ENCODE assay signal across 9 cellular contexts in the genomic region with DNA sequence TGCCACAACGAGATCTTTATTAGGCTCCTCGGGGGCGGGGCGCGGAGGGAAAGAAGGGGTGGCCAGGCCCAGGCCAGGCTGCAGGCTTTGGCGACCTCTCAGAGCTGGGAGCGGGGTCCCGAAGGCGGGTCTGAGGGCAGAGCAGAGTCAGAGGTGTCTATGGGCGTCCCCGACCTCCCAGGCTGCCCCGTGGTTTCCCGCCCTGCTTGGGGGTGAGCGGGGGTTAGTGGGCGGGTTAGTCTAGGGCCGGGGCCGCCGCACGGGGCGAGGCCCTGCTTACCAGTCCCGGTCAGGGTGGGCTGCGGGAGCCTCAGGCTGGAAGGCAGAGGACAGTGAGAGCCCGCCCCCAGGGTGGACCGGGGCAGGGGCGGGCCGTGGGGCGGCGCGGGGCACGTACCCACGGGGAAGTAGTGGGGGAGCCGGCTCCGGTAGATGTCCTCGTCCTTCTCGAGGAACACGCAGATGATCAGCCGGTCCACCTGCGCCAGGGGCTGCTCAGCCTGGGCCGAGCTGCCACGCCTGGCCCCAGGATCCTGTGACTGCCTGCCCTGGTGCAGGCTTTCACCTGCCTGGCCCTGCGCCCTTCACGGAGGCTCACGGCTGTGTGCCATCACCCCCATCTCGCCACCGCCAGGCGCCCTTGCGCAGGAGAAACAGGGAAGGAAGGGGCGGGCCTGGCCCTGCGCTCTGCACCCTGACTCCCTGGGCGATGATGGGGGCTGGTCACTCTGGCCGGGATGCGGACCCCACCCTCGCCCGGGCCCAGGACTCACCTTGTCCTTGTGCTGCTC. TPM values are rescaled to one million over a fixed set of nuclear protein-coding genes. Genes with fewer than 3 reads are reported as not detected.
A peak's percentile ranks its signal among the peaks of the same experiment; 100 is the strongest.
DNase-seq lines count a peak whose midpoint lies in the region; ATAC-seq, FAIRE-seq and TF ChIP-seq lines count a peak whose summit lies in the region.
"Had no signal": no experiment of that assay in that cellular context is flagged by ENCODE, and none has a peak within 500 bp of the region (broad histone marks: within the 10 kb centered on the region; RNA-seq: fewer than 3 reads in every experiment).

No MANE protein-coding gene starts in this region.

- H3K14ac ChIP-seq in IMR-90 (replicated peaks; ENCODE audit: low read depth, low read length) (no peak overlapping the region), H1 (ENCODE audit: insufficient read length) (no peak overlapping the region)

- H2BK15ac ChIP-seq in IMR-90 (ENCODE audit: low read depth, low read length) (no peak overlapping the region), H1 (ENCODE audit: low read length) (0 out of 2 replicates have a peak overlapping the region, but pooled peaks have one; percentile 46)

- H3K23me2 ChIP-seq in H1 (ENCODE audit: low read depth, low read length): peaks cover 18% of the 10 kb centered on the region; the same call in 1 of the 2 replicates

- H3K79me2 ChIP-seq in H1 (ENCODE audit: control insufficient read depth in 1 of 2, insufficient read depth in 2 of 2, low read length in 2 of 2): peaks cover 0 to 2% of the 10 kb centered on the region in 2 experiments; a peak in 1 of 4 replicates

- H3K79me1 ChIP-seq in IMR-90 (ENCODE audit: low read depth in 1 of 2, low read length in 2 of 2): peaks cover 9 to 21% of the 10 kb centered on the region in 2 experiments; a peak in 3 of 4 replicates
- peaks cover 10% of the 10 kb centered on the region; the same call in 1 of the 2 replicates for H3K79me1 ChIP-seq in H1 (ENCODE audit: low read depth, low read length)

- peak overlapping the region; percentile 60; the same call in 1 of the 2 replicates for H2BK12ac ChIP-seq in H1 (ENCODE audit: low read depth, low read length)

- no peak overlapping the region for H2BK5ac ChIP-seq in IMR-90 (ENCODE audit: low read depth, low read length, poor library complexity, severe bottlenecking)
- no peak overlapping the region for H2BK5ac ChIP-seq in H1 (ENCODE audit: low read depth, low read length)

- H3K56ac ChIP-seq in IMR-90 (ENCODE audit: extremely low read depth, insufficient read depth, low read length): no peak overlapping the region
- H3K56ac ChIP-seq in H1 (replicated peaks; ENCODE audit: insufficient read length, low read depth, low read length): no peak overlapping the region

- H2BK120ac ChIP-seq in IMR-90 (ENCODE audit: low read depth, low read length) (no peak overlapping the region), H1 (replicated peaks; ENCODE audit: low read depth, low read length) (no peak overlapping the region)

- H2AK5ac ChIP-seq in IMR-90 (ENCODE audit: low read depth, low read length): no peak overlapping the region
- no peak overlapping the region for H2AK5ac ChIP-seq in H1 (ENCODE audit: low read depth, low read length)

- H3K36me3 ChIP-seq in IMR-90 (ENCODE audit: control insufficient read depth, insufficient read depth, low read length): peaks cover 39% of the 10 kb centered on the region
- H3K36me3 ChIP-seq in H1 (ENCODE audit: control insufficient read depth in 2 of 4, insufficient read depth in 4 of 4, low read length in 3 of 4): peaks cover 7 to 24% (median 14%) of the 10 kb centered on the region in 4 experiments
- H3K36me3 ChIP-seq in naive thymus-derived CD4-positive, alpha-beta T cell (ENCODE audit: control insufficient read depth in 2 of 3, insufficient read depth in 3 of 3, low read length in 3 of 3): peaks cover 5 to 53% (median 8%) of the 10 kb centered on the region in 3 experiments

- H3K4me1 Mint-ChIP-seq in naive thymus-derived CD4-positive, alpha-beta T cell: peaks cover 0 to 22% (median 9%) of the 10 kb centered on the region in 7 donors
- no peaks in the 10 kb centered on the region for H3K4me1 Mint-ChIP-seq in activated T-helper 1 cell treated with anti-CD3 and anti-CD28 coated beads, Interleukin-12 subunit alpha, Interleukin-12 subunit beta, Interleukin-2, Interleukin-4 antibody, amounts not matched to agents 30 ng/mL and 10 ng/mL and 1 ng/mL, durations not matched to agents 14 hours and 24 hours and 36 hours (ENCODE audit: low read depth)

- TF ChIP-seq RAD21 in IMR-90 (IDR thresholded peaks at IDR 0.05; ENCODE audit: low read length) (no peak), H1 (IDR thresholded peaks at IDR 0.05 in 1 of 2, conservative IDR thresholded peaks at IDR 0.05 in 1 of 2; ENCODE audit: low read depth in 2 of 2, low read length in 2 of 2) (peak; percentile 38 to 45)

- no peak for FAIRE-seq in H1 (lab: Jason Lieb, UNC)

- no TSS peak for BruUV-seq in IMR-90 (replicated peaks; lab: Mats Ljungman, UMichigan)

- in situ Hi-C loops in IMR-90 (cut with MboI; ENCODE audit: low sequenced_read_pairs): no loop called here

- peak overlapping the region; percentile 21 for H2AFZ ChIP-seq in IMR-90 (replicated peaks; ENCODE audit: low read length, poor library complexity)
- H2AFZ ChIP-seq in H1 (ENCODE audit: low read length): no peak overlapping the region

- no peak overlapping the region for H3K4ac ChIP-seq in IMR-90 (ENCODE audit: low read depth, low read length)
- H3K4ac ChIP-seq in H1 (replicated peaks; ENCODE audit: insufficient read length, low read depth, low read length): peak overlapping the region; percentile 53

- TF ChIP-seq CTCF in IMR-90 (conservative IDR thresholded peaks at IDR 0.05; ENCODE audit: low read depth, low read length) (no peak), H1 (IDR thresholded peaks at IDR 0.05; ENCODE audit: control extremely low read depth in 1 of 3, insufficient read depth in 1 of 3, low read depth in 1 of 3, low read length in 3 of 3) (peak in 1 of 3 experiments; percentile 34; a peak in 2 of 4 replicates)

- dilution Hi-C loops in IMR-90 (cut with HindIII; ENCODE audit: low sequenced_read_pairs, unreplicated experiment): no loop called here

- H4K5ac ChIP-seq in IMR-90 (ENCODE audit: low read depth, low read length) (no peak overlapping the region), H1 (ENCODE audit: insufficient read length, low read depth, low read length) (no peak overlapping the region)

- intact Hi-C loops in IMR-90 (cut with micrococcal nuclease): no loop called here
- intact Hi-C loops in naive thymus-derived CD4-positive, alpha-beta T cell (cut with micrococcal nuclease): no loop called here
- intact Hi-C loops in activated T-helper 1 cell treated with anti-CD3 and anti-CD28 coated beads, Interleukin-12 subunit alpha, Interleukin-12 subunit beta, Interleukin-2, Interleukin-4 antibody, amounts not matched to agents 30 ng/mL and 10 ng/mL and 1 ng/mL, durations not matched to agents 14 hours and 24 hours and 36 hours (cut with micrococcal nuclease): loop anchor here (1.0 kb wide), 1 partner anchor 24 kb away; a partner anchor contains a TSS

- no peak overlapping the region for H3K4me3 ChIP-seq in IMR-90 (ENCODE audit: insufficient read depth, low read depth, low read length)
- peak overlapping the region; percentile 14 to 61 (median 47) for H3K4me3 ChIP-seq in H1 (ENCODE audit: extremely low read depth in 1 of 4, insufficient read depth in 2 of 4, low read depth in 3 of 4, low read length in 4 of 4)
- no peak overlapping the region for H3K4me3 ChIP-seq in naive thymus-derived CD4-positive, alpha-beta T cell (ENCODE audit: low read length)

- 0 out of 2 replicates have a peak, but pooled peaks cover 3% of the 10 kb centered on the region for H3K9me1 ChIP-seq in IMR-90 (ENCODE audit: insufficient read depth, low read length)

- no peaks in the 10 kb centered on the region for H3K9me3 Mint-ChIP-seq in naive thymus-derived CD4-positive, alpha-beta T cell
- H3K9me3 Mint-ChIP-seq in activated T-helper 1 cell treated with anti-CD3 and anti-CD28 coated beads, Interleukin-12 subunit alpha, Interleukin-12 subunit beta, Interleukin-2, Interleukin-4 antibody, amounts not matched to agents 30 ng/mL and 10 ng/mL and 1 ng/mL, durations not matched to agents 14 hours and 24 hours and 36 hours: no peaks in the 10 kb centered on the region

- H4K20me1 ChIP-seq in IMR-90 (ENCODE audit: insufficient read depth, low read length): peaks cover 30% of the 10 kb centered on the region
- H4K20me1 ChIP-seq in H1 (replicated peaks in 1 of 2; ENCODE audit: control insufficient read depth in 1 of 2, insufficient read depth in 2 of 2, low read length in 2 of 2): peaks cover 6 to 31% of the 10 kb centered on the region in 2 experiments

- WGBS in IMR-90 (ENCODE audit: extremely low coverage in 2 of 2, insufficient read length in 1 of 2), 2 experiments: 82% methylated on average over 20 of the region's 54 CpGs; no CpG with 5 or more reads in 1 of the 2 experiments
- WGBS in H1 (ENCODE audit: extremely low coverage in 1 of 2, insufficient coverage in 1 of 2, insufficient read length in 1 of 2, insufficient replicate concordance in 2 of 2, low coverage in 1 of 2, low lambda C conversion rate in 2 of 2, missing lambda C conversion rate in 1 of 2), 2 experiments: 11% methylated on average over 16 of the region's 54 CpGs; no CpG with 5 or more reads in 1 of the 2 experiments

- ATAC-seq in IMR-90 (ENCODE audit: low read depth): no peak
- peak; percentile 28 for ATAC-seq in naive thymus-derived CD4-positive, alpha-beta T cell
- no peak for ATAC-seq in HG03135 (IDR thresholded peaks at IDR 0.05; ENCODE audit: unreplicated experiment)

- H3K9me3 ChIP-seq in IMR-90 (ENCODE audit: control insufficient read depth, insufficient read depth, low read length) (no peaks in the 10 kb centered on the region), H1 (ENCODE audit: insufficient read depth in 2 of 2, low read depth in 1 of 2, low read length in 1 of 2) (no peaks in the 10 kb centered on the region)
- no peaks in the 10 kb centered on the region for H3K9me3 ChIP-seq in naive thymus-derived CD4-positive, alpha-beta T cell (ENCODE audit: control insufficient read depth in 2 of 3, low read length in 3 of 3)

- H3K4me1 ChIP-seq in IMR-90 (ENCODE audit: control insufficient read depth, insufficient read depth, low read length) (0 out of 2 replicates have a peak, but pooled peaks cover 1% of the 10 kb centered on the region), H1 (replicated peaks in 1 of 4; ENCODE audit: control insufficient read depth in 3 of 4, insufficient read depth in 4 of 4, low read length in 3 of 4) (peaks cover 2 to 23% (median 10%) of the 10 kb centered on the region in 4 experiments; a peak in 6 of 7 replicates)
- H3K4me1 ChIP-seq in naive thymus-derived CD4-positive, alpha-beta T cell (ENCODE audit: control insufficient read depth in 2 of 2, insufficient read depth in 2 of 2, low read length in 2 of 2): peaks cover 8 to 15% of the 10 kb centered on the region in 2 donors

- DNase-seq in CD1c-positive myeloid dendritic cell (ENCODE audit: extremely low spot score): peak; percentile 54
- DNase-seq in IMR-90: no peak
- DNase-seq in H1 (ENCODE audit: low read depth in 1 of 2, low spot score in 2 of 2): peak in 1 of 2 experiments; percentile 86
- peak in 1 of 9 donors; percentile 28 for DNase-seq in naive thymus-derived CD4-positive, alpha-beta T cell
- DNase-seq in SKM-1 treated with dmso at 0.1 percent for 144 hours (lab: John Stamatoyannopoulos, UW; ENCODE audit: unreplicated experiment): no peak
- no peak for DNase-seq in NCI-H128 (lab: John Stamatoyannopoulos, UW; ENCODE audit: unreplicated experiment)
- DNase-seq in activated T-helper 1 cell treated with anti-CD3 and anti-CD28 coated beads, Interleukin-12 subunit alpha, Interleukin-12 subunit beta, Interleukin-2, Interleukin-4 antibody, amounts not matched to agents 30 ng/mL and 10 ng/mL and 1 ng/mL, durations not matched to agents 14 hours and 24 hours and 36 hours (ENCODE audit: low spot score): no peak

- no peak overlapping the region for H3K27ac ChIP-seq in IMR-90 (ENCODE audit: insufficient read depth, low read length)
- H3K27ac ChIP-seq in H1 (ENCODE audit: low read depth, low read length): no peak overlapping the region
- H3K27ac ChIP-seq in naive thymus-derived CD4-positive, alpha-beta T cell (ENCODE audit: low read depth, low read length): no peak overlapping the region

- H3K27ac Mint-ChIP-seq in naive thymus-derived CD4-positive, alpha-beta T cell: no peak overlapping the region
- no peak overlapping the region for H3K27ac Mint-ChIP-seq in activated T-helper 1 cell treated with anti-CD3 and anti-CD28 coated beads, Interleukin-12 subunit alpha, Interleukin-12 subunit beta, Interleukin-2, Interleukin-4 antibody, amounts not matched to agents 30 ng/mL and 10 ng/mL and 1 ng/mL, durations not matched to agents 14 hours and 24 hours and 36 hours

- H3K27me3 ChIP-seq in IMR-90 (ENCODE audit: control insufficient read depth, insufficient read depth, low read length) (no peaks in the 10 kb centered on the region), H1 (replicated peaks in 1 of 4; ENCODE audit: control insufficient read depth in 3 of 4, extremely low read depth in 1 of 4, insufficient read depth in 3 of 4, low read length in 3 of 4) (peaks cover 5 to 27% (median 20%) of the 10 kb centered on the region in 4 experiments; a peak in 6 of 7 replicates)
- no peaks in the 10 kb centered on the region for H3K27me3 ChIP-seq in naive thymus-derived CD4-positive, alpha-beta T cell (ENCODE audit: control insufficient read depth in 2 of 2, insufficient read depth in 2 of 2, low read length in 2 of 2)

- no peak overlapping the region for H2AK9ac ChIP-seq in IMR-90 (replicated peaks; ENCODE audit: low read depth, low read length, poor library complexity)

- POLR2A ChIA-PET in IMR-90 (lab: Charles Lee; ENCODE audit: unreplicated experiment): no interaction called here
- POLR2A ChIA-PET in H1 (lab: Charles Lee; ENCODE audit: partially characterized antibody): interaction anchor here (1.0 to 5.1 kb wide), 12 partner anchors 9 to 244 kb away, joined by 3 to 46 read pairs (median 4); a partner anchor contains a TSS
- POLR2A ChIA-PET in naive thymus-derived CD4-positive, alpha-beta T cell (lab: Charles Lee): no interaction called here

- H3K23ac ChIP-seq in IMR-90 (ENCODE audit: low read depth, low read length): no peak overlapping the region
- no peak overlapping the region for H3K23ac ChIP-seq in H1 (ENCODE audit: insufficient read length)

- H2BK20ac ChIP-seq in IMR-90 (ENCODE audit: low read depth, low read length): no peak overlapping the region
- no peak overlapping the region for H2BK20ac ChIP-seq in H1 (ENCODE audit: low read length)

- H3K9ac ChIP-seq in IMR-90 (ENCODE audit: low read depth, low read length) (no peak overlapping the region), H1 (replicated peaks in 1 of 4; ENCODE audit: extremely low read depth in 1 of 4, low read depth in 3 of 4, low read length in 3 of 4) (no peak overlapping the region; a peak in 1 of 7 replicates)

- H3K4me3 Mint-ChIP-seq in naive thymus-derived CD4-positive, alpha-beta T cell: peak overlapping the region in 4 of 10 donors; percentile 14 to 76 (median 41)
- no peak overlapping the region for H3K4me3 Mint-ChIP-seq in activated T-helper 1 cell treated with anti-CD3 and anti-CD28 coated beads, Interleukin-12 subunit alpha, Interleukin-12 subunit beta, Interleukin-2, Interleukin-4 antibody, amounts not matched to agents 30 ng/mL and 10 ng/mL and 1 ng/mL, durations not matched to agents 14 hours and 24 hours and 36 hours

- CTCF ChIA-PET in IMR-90 (lab: Yijun Ruan, JAX) (no interaction called here), H1 (lab: Charles Lee; ENCODE audit: partially characterized antibody) (interaction anchor here (0.6 to 6.8 kb wide), 24 partner anchors 9 to 1113 kb away, joined by 3 to 171 read pairs (median 4); a partner anchor contains a TSS)
- CTCF ChIA-PET in naive thymus-derived CD4-positive, alpha-beta T cell (lab: Charles Lee): interaction anchor here (1.0 to 4.2 kb wide), 4 partner anchors 34 to 162 kb away, joined by 3 to 25 read pairs (median 6); no protein-coding TSS in a partner anchor

- no peak overlapping the region for H4K8ac ChIP-seq in IMR-90 (ENCODE audit: low read depth in 2 of 2, low read length in 2 of 2)
- peak overlapping the region; percentile 17 for H4K8ac ChIP-seq in H1 (ENCODE audit: extremely low read depth, insufficient read depth, low read length)

- no peak for TF ChIP-seq EP300 in H1 (IDR thresholded peaks at IDR 0.05; ENCODE audit: borderline replicate concordance in 1 of 2, low read depth in 2 of 2, low read length in 2 of 2)

- H4K91ac ChIP-seq in IMR-90 (ENCODE audit: insufficient read depth, low read depth, low read length) (no peak overlapping the region), H1 (replicated peaks; ENCODE audit: insufficient read length, low read length) (peak overlapping the region; percentile 27)

- no peak overlapping the region for H3K4me2 ChIP-seq in IMR-90 (ENCODE audit: low read depth, low read length)
- peak overlapping the region; percentile 70 to 98 for H3K4me2 ChIP-seq in H1 (ENCODE audit: insufficient read depth in 1 of 2, low read depth in 2 of 2, low read length in 2 of 2)

- H3K27me3 Mint-ChIP-seq in naive thymus-derived CD4-positive, alpha-beta T cell: peaks cover 0 to 3% (median 0%) of the 10 kb centered on the region in 5 donors
- H3K27me3 Mint-ChIP-seq in activated T-helper 1 cell treated with anti-CD3 and anti-CD28 coated beads, Interleukin-12 subunit alpha, Interleukin-12 subunit beta, Interleukin-2, Interleukin-4 antibody, amounts not matched to agents 30 ng/mL and 10 ng/mL and 1 ng/mL, durations not matched to agents 14 hours and 24 hours and 36 hours (ENCODE audit: insufficient read depth): no peaks in the 10 kb centered on the region

- TF ChIP-seq POLR2A in IMR-90 (IDR thresholded peaks at IDR 0.05; ENCODE audit: low read depth, low read length): no peak
- TF ChIP-seq POLR2A in H1 (IDR thresholded peaks at IDR 0.05; ENCODE audit: control extremely low read depth in 1 of 2, low read depth in 2 of 2, low read length in 2 of 2): no peak; a peak in 1 of 3 replicates

- H3K18ac ChIP-seq in IMR-90 (ENCODE audit: low read depth, low read length) (no peak overlapping the region), H1 (ENCODE audit: extremely low read depth, low read length) (peak overlapping the region; percentile 87; the same call in 1 of the 2 replicates)

- peaks cover 0 to 28% (median 9%) of the 10 kb centered on the region in 5 donors for H3K36me3 Mint-ChIP-seq in naive thymus-derived CD4-positive, alpha-beta T cell
- peaks cover 6% of the 10 kb centered on the region for H3K36me3 Mint-ChIP-seq in activated T-helper 1 cell treated with anti-CD3 and anti-CD28 coated beads, Interleukin-12 subunit alpha, Interleukin-12 subunit beta, Interleukin-2, Interleukin-4 antibody, amounts not matched to agents 30 ng/mL and 10 ng/mL and 1 ng/mL, durations not matched to agents 14 hours and 24 hours and 36 hours (ENCODE audit: low read depth)

RNA-seq across cellular contexts. Expression of a gene that starts 12.5 kb away (rescaled TPM):
- total RNA-seq in IMR-90 (2012; rRNA removed): 53.6 and 69.0 TPM in 2 replicates
- 168 and 184 TPM in 2 replicates for polyA plus RNA-seq in IMR-90 (2012; rRNA removed)
- 107 and 174 TPM in 2 replicates for polyA plus RNA-seq in IMR-90 (2012; cell fraction: cytosol; rRNA removed)
- 310 and 475 TPM in 2 replicates for polyA plus RNA-seq in IMR-90 (2012; cell fraction: nucleus; rRNA removed; ENCODE audit: low replicate concordance)
- 110 and 112 TPM in 2 replicates for total RNA-seq in H1 (2021; fragmentation: NEBNext Ultra II Directional; extraction: Animal tissue kit (Norgen Biotek cat#: 25700))
- polyA plus RNA-seq in H1 (2011; rRNA removed): 274 and 348 TPM in 2 replicates
- polyA plus RNA-seq in H1 (2011; cell fraction: cytosol; rRNA removed): 214 TPM
- 408 TPM for polyA plus RNA-seq in H1 (2011; cell fraction: nucleus; rRNA removed)
- polyA plus RNA-seq in H1 (2012, experiment 1 of 2): 116 to 162 TPM (median 150 TPM) in 4 replicates
- polyA plus RNA-seq in H1 (2012, experiment 2 of 2): 177 TPM
- 88.3 TPM for polyA plus RNA-seq in H1 (2013, experiment 1 of 2)
- 81.7 TPM for polyA plus RNA-seq in H1 (2013, experiment 2 of 2)
- polyA minus RNA-seq in H1 (2011; rRNA and poly(A)+ RNA removed): 105 and 113 TPM in 2 replicates
- polyA minus RNA-seq in H1 (2011; cell fraction: cytosol; rRNA and poly(A)+ RNA removed): 71.3 TPM
- polyA minus RNA-seq in H1 (2011; cell fraction: nucleus; rRNA and poly(A)+ RNA removed): 57.0 TPM
- total RNA-seq in naive thymus-derived CD4-positive, alpha-beta T cell: 10 to 100 TPM; 59.4 to 99.0 (median 72.5) TPM
- polyA plus RNA-seq in naive thymus-derived CD4-positive, alpha-beta T cell: 100 to 1,000 TPM; 117 to 125 TPM
- total RNA-seq in activated T-helper 1 cell treated with anti-CD3 and anti-CD28 coated beads, Interleukin-12 subunit alpha, Interleukin-12 subunit beta, Interleukin-2, Interleukin-4 antibody, amounts not matched to agents 30 ng/mL and 10 ng/mL and 1 ng/mL, durations not matched to agents 14 hours and 24 hours and 36 hours: 104 and 114 TPM in 2 replicates

RNA-seq across cellular contexts. Expression of a gene that starts 24.3 kb away (rescaled TPM):
- total RNA-seq in IMR-90 (2012; rRNA removed): 250 and 315 TPM in 2 replicates
- polyA plus RNA-seq in IMR-90 (2012; rRNA removed): 598 and 701 TPM in 2 replicates
- polyA plus RNA-seq in IMR-90 (2012; cell fraction: cytosol; rRNA removed): 770 and 1,094 TPM in 2 replicates
- polyA plus RNA-seq in IMR-90 (2012; cell fraction: nucleus; rRNA removed; ENCODE audit: low replicate concordance): 142 and 372 TPM in 2 replicates
- 365 and 413 TPM in 2 replicates for total RNA-seq in H1 (2021; fragmentation: NEBNext Ultra II Directional; extraction: Animal tissue kit (Norgen Biotek cat#: 25700))
- polyA plus RNA-seq in H1 (2011; rRNA removed): 1,720 and 2,058 TPM in 2 replicates
- polyA plus RNA-seq in H1 (2011; cell fraction: cytosol; rRNA removed): 801 TPM
- 895 TPM for polyA plus RNA-seq in H1 (2011; cell fraction: nucleus; rRNA removed)
- polyA plus RNA-seq in H1 (2012, experiment 1 of 2): 439 to 800 TPM (median 741 TPM) in 4 replicates
- 1,693 TPM for polyA plus RNA-seq in H1 (2012, experiment 2 of 2)
- polyA plus RNA-seq in H1 (2013, experiment 1 of 2): 891 TPM
- polyA plus RNA-seq in H1 (2013, experiment 2 of 2): 816 TPM
- 145 and 160 TPM in 2 replicates for polyA minus RNA-seq in H1 (2011; rRNA and poly(A)+ RNA removed)
- polyA minus RNA-seq in H1 (2011; cell fraction: cytosol; rRNA and poly(A)+ RNA removed): 241 TPM
- polyA minus RNA-seq in H1 (2011; cell fraction: nucleus; rRNA and poly(A)+ RNA removed): 152 TPM
- total RNA-seq in naive thymus-derived CD4-positive, alpha-beta T cell: 100 to 1,000 TPM in 4 of 5 experiments, 10 to 100 TPM in 1; 90.9 to 363 (median 105) TPM
- 100 to 1,000 TPM; 360 to 375 TPM for polyA plus RNA-seq in naive thymus-derived CD4-positive, alpha-beta T cell
- 289 and 291 TPM in 2 replicates for total RNA-seq in activated T-helper 1 cell treated with anti-CD3 and anti-CD28 coated beads, Interleukin-12 subunit alpha, Interleukin-12 subunit beta, Interleukin-2, Interleukin-4 antibody, amounts not matched to agents 30 ng/mL and 10 ng/mL and 1 ng/mL, durations not matched to agents 14 hours and 24 hours and 36 hours

RNA-seq across cellular contexts. Expression of a gene that starts 37.0 kb away (rescaled TPM):
- total RNA-seq in IMR-90 (2012; rRNA removed): under 0.01 TPM in 2 replicates
- polyA plus RNA-seq in IMR-90 (2012; rRNA removed) (0.07 TPM in 1 of 2 replicates, not detected in the other), H1 (2011; rRNA removed) (0.14 and 0.20 TPM in 2 replicates)
- polyA plus RNA-seq in IMR-90 (2012; cell fraction: cytosol; rRNA removed): 0.08 TPM in 1 of 2 replicates, not detected in the other
- polyA plus RNA-seq in IMR-90 (2012; cell fraction: nucleus; rRNA removed; ENCODE audit: low replicate concordance): 0.02 and 0.05 TPM in 2 replicates
- total RNA-seq in H1 (2021; fragmentation: NEBNext Ultra II Directional; extraction: Animal tissue kit (Norgen Biotek cat#: 25700)): 0.28 and 0.42 TPM in 2 replicates
- 0.10 TPM for polyA plus RNA-seq in H1 (2011; cell fraction: cytosol; rRNA removed)
- 0.19 TPM for polyA plus RNA-seq in H1 (2011; cell fraction: nucleus; rRNA removed)
- 0.30 to 0.89 TPM (median 0.74 TPM) in 4 replicates for polyA plus RNA-seq in H1 (2012, experiment 1 of 2)
- 0.17 TPM for polyA plus RNA-seq in H1 (2012, experiment 2 of 2)
- polyA plus RNA-seq in H1 (2013, experiment 1 of 2): 0.61 TPM
- 0.59 TPM for polyA plus RNA-seq in H1 (2013, experiment 2 of 2)
- polyA minus RNA-seq in H1 (2011; rRNA and poly(A)+ RNA removed): 0.16 and 0.20 TPM in 2 replicates
- 0.29 TPM for polyA minus RNA-seq in H1 (2011; cell fraction: cytosol; rRNA and poly(A)+ RNA removed)
- polyA minus RNA-seq in H1 (2011; cell fraction: nucleus; rRNA and poly(A)+ RNA removed): not detected
- total RNA-seq in naive thymus-derived CD4-positive, alpha-beta T cell: not detected
- polyA plus RNA-seq in naive thymus-derived CD4-positive, alpha-beta T cell: under 1 TPM; 0.05 to 0.12 TPM
- total RNA-seq in activated T-helper 1 cell treated with anti-CD3 and anti-CD28 coated beads, Interleukin-12 subunit alpha, Interleukin-12 subunit beta, Interleukin-2, Interleukin-4 antibody, amounts not matched to agents 30 ng/mL and 10 ng/mL and 1 ng/mL, durations not matched to agents 14 hours and 24 hours and 36 hours: not detected in 2 replicates
- total RNA-seq: epithelial cell of proximal tubule had no signal

RNA-seq across cellular contexts. Expression of a gene that starts 60.0 kb away (rescaled TPM):
- total RNA-seq in IMR-90 (2012; rRNA removed): 8.9 and 15.2 TPM in 2 replicates
- polyA plus RNA-seq in IMR-90 (2012; rRNA removed) (23.1 and 24.7 TPM in 2 replicates), H1 (2011; rRNA removed) (20.0 and 23.7 TPM in 2 replicates)
- 10.1 and 11.0 TPM in 2 replicates for polyA plus RNA-seq in IMR-90 (2012; cell fraction: cytosol; rRNA removed)
- 61.6 and 108 TPM in 2 replicates for polyA plus RNA-seq in IMR-90 (2012; cell fraction: nucleus; rRNA removed; ENCODE audit: low replicate concordance)
- 31.1 and 34.1 TPM in 2 replicates for total RNA-seq in H1 (2021; fragmentation: NEBNext Ultra II Directional; extraction: Animal tissue kit (Norgen Biotek cat#: 25700))
- polyA plus RNA-seq in H1 (2011; cell fraction: cytosol; rRNA removed): 27.8 TPM
- polyA plus RNA-seq in H1 (2011; cell fraction: nucleus; rRNA removed): 43.0 TPM
- polyA plus RNA-seq in H1 (2012, experiment 1 of 2): 24.6 to 30.7 TPM (median 25.7 TPM) in 4 replicates
- 18.0 TPM for polyA plus RNA-seq in H1 (2012, experiment 2 of 2)
- polyA plus RNA-seq in H1 (2013, experiment 1 of 2): 14.5 TPM
- 13.6 TPM for polyA plus RNA-seq in H1 (2013, experiment 2 of 2)
- polyA minus RNA-seq in H1 (2011; rRNA and poly(A)+ RNA removed): 20.8 and 23.4 TPM in 2 replicates
- polyA minus RNA-seq in H1 (2011; cell fraction: cytosol; rRNA and poly(A)+ RNA removed): 10.6 TPM
- polyA minus RNA-seq in H1 (2011; cell fraction: nucleus; rRNA and poly(A)+ RNA removed): 20.5 TPM
- 10 to 100 TPM; 21.0 to 39.8 (median 24.8) TPM for total RNA-seq in naive thymus-derived CD4-positive, alpha-beta T cell
- 10 to 100 TPM in 1 of 2 donors, 1 to 10 TPM in 1; 5.1 to 10.3 TPM for polyA plus RNA-seq in naive thymus-derived CD4-positive, alpha-beta T cell
- 25.3 and 31.6 TPM in 2 replicates for total RNA-seq in activated T-helper 1 cell treated with anti-CD3 and anti-CD28 coated beads, Interleukin-12 subunit alpha, Interleukin-12 subunit beta, Interleukin-2, Interleukin-4 antibody, amounts not matched to agents 30 ng/mL and 10 ng/mL and 1 ng/mL, durations not matched to agents 14 hours and 24 hours and 36 hours

Comparison
In these comparisons a context has a peak if more than half of its experiments do, and no peak if none do; other contexts are left out.
1. H3K4me3 ChIP-seq: peak in H1 (4 of 4); none in IMR-90 (single experiment) and naive thymus-derived CD4-positive, alpha-beta T cell (single experiment).